Comparison of ENCODE assay signal across 8 cellular contexts in genomic region chr2:222939208-222939846, GRCh38.
DNase-seq lines count a peak whose midpoint lies in the region; ATAC-seq and TF ChIP-seq lines count a peak whose summit lies in the region.

No MANE protein-coding gene starts in this region.

- no peak overlapping the region for H3K27ac Mint-ChIP-seq in activated CD4-positive, alpha-beta memory T cell treated with anti-CD3 and anti-CD28 coated beads, Interleukin-2, amount 10 ng/mL, durations not matched to agents 7 days and 5 days
- no peak overlapping the region for H3K27ac Mint-ChIP-seq in endothelial cell (ENCODE audit: unreplicated experiment)
- H3K27ac Mint-ChIP-seq in nephron = no peak overlapping the region

- peaks cover 31% of the 10 kb centered on the region for H3K36me3 Mint-ChIP-seq in activated CD4-positive, alpha-beta memory T cell treated with anti-CD3 and anti-CD28 coated beads, Interleukin-2, amount 10 ng/mL, durations not matched to agents 7 days and 5 days (ENCODE audit: low read depth)
- H3K36me3 Mint-ChIP-seq in endothelial cell (ENCODE audit: low read depth, unreplicated experiment) = peaks cover 27% of the 10 kb centered on the region
- peaks cover 64% of the 10 kb centered on the region for H3K36me3 Mint-ChIP-seq in nephron (ENCODE audit: low read depth)

- no peak for TF ChIP-seq POLR2A in GM18505 (IDR thresholded peaks at IDR 0.05; ENCODE audit: borderline replicate concordance, extremely low read depth, insufficient read depth, insufficient read length)
- TF ChIP-seq POLR2A in vagina (IDR thresholded peaks at IDR 0.05) = no peak

- POLR2A ChIA-PET in activated CD4-positive, alpha-beta memory T cell treated with anti-CD3 and anti-CD28 coated beads, Interleukin-2, amount 10 ng/mL, durations not matched to agents 7 days and 5 days (lab: Charles Lee) = interaction anchor here (0.8 kb wide), 1 partner anchor 16 kb away, joined by 3 read pairs; no protein-coding TSS in a partner anchor

- CTCF ChIA-PET in activated CD4-positive, alpha-beta memory T cell treated with anti-CD3 and anti-CD28 coated beads, Interleukin-2, amount 10 ng/mL, durations not matched to agents 7 days and 5 days (lab: Charles Lee) = interaction anchor here (0.6 to 3.4 kb wide), 27 partner anchors 9 to 278 kb away, joined by 3 to 34 read pairs (median 6); no protein-coding TSS in a partner anchor

- H3K27me3 Mint-ChIP-seq in activated CD4-positive, alpha-beta memory T cell treated with anti-CD3 and anti-CD28 coated beads, Interleukin-2, amount 10 ng/mL, durations not matched to agents 7 days and 5 days = no peaks in the 10 kb centered on the region
- H3K27me3 Mint-ChIP-seq in endothelial cell (ENCODE audit: unreplicated experiment) = no peaks in the 10 kb centered on the region
- H3K27me3 Mint-ChIP-seq in nephron (ENCODE audit: low read depth) = no peaks in the 10 kb centered on the region

- TF ChIP-seq CTCF in AG10803 (conservative IDR thresholded peaks at IDR 0.05; ENCODE audit: low read length) (peak; percentile 82), endothelial cell (IDR thresholded peaks at IDR 0.05; ENCODE audit: unreplicated experiment) (peak; percentile 69), nephron (IDR thresholded peaks at IDR 0.05; ENCODE audit: unreplicated experiment in 3 of 3) (peak in 2 of 3 experiments; percentile 9 to 48), vagina (IDR thresholded peaks at IDR 0.05) (peak in 2 of 3 experiments; percentile 7 to 17)

- no peaks in the 10 kb centered on the region for H3K27me3 ChIP-seq in vagina

- H3K9me3 ChIP-seq in vagina = no peaks in the 10 kb centered on the region

- intact Hi-C loops in vagina (cut with DNase I) = no loop called here

- H3K9me3 Mint-ChIP-seq in activated CD4-positive, alpha-beta memory T cell treated with anti-CD3 and anti-CD28 coated beads, Interleukin-2, amount 10 ng/mL, durations not matched to agents 7 days and 5 days = peaks cover 2% of the 10 kb centered on the region
- no peaks in the 10 kb centered on the region for H3K9me3 Mint-ChIP-seq in endothelial cell (ENCODE audit: unreplicated experiment)
- peaks cover 17% of the 10 kb centered on the region for H3K9me3 Mint-ChIP-seq in nephron

- no peak overlapping the region for H3K4me3 Mint-ChIP-seq in activated CD4-positive, alpha-beta memory T cell treated with anti-CD3 and anti-CD28 coated beads, Interleukin-2, amount 10 ng/mL, durations not matched to agents 7 days and 5 days
- H3K4me3 Mint-ChIP-seq in endothelial cell (ENCODE audit: unreplicated experiment) (no peak overlapping the region), nephron (no peak overlapping the region)

- no peak overlapping the region for H3K4me3 ChIP-seq in AG10803 (ENCODE audit: low read length)
- no peak overlapping the region for H3K4me3 ChIP-seq in vagina

- peaks cover 0 to 32% of the 10 kb centered on the region in 2 donors for H3K36me3 ChIP-seq in vagina

- peaks cover 7% of the 10 kb centered on the region for H3K4me1 Mint-ChIP-seq in activated CD4-positive, alpha-beta memory T cell treated with anti-CD3 and anti-CD28 coated beads, Interleukin-2, amount 10 ng/mL, durations not matched to agents 7 days and 5 days
- H3K4me1 Mint-ChIP-seq in endothelial cell (ENCODE audit: unreplicated experiment) (peaks cover 8% of the 10 kb centered on the region), nephron (peaks cover 13% of the 10 kb centered on the region)

- H3K4me1 ChIP-seq in vagina = peaks cover 5% of the 10 kb centered on the region

- DNase-seq in AG10803 (ENCODE audit: low read depth) = peak; percentile 52
- DNase-seq in NCI-H748 treated with DMSO at 0.1 percent for 48 hours (lab: John Stamatoyannopoulos, UW) = peak; percentile 11
- peak; percentile 73 for DNase-seq in activated CD4-positive, alpha-beta memory T cell treated with anti-CD3 and anti-CD28 coated beads, Interleukin-2, amount 10 ng/mL, durations not matched to agents 7 days and 5 days
- DNase-seq in endothelial cell (ENCODE audit: low spot score) = peak; percentile 85
- DNase-seq in vagina (ENCODE audit: extremely low spot score in 2 of 2) = no peak

- ATAC-seq in GM18505 (IDR thresholded peaks at IDR 0.05; ENCODE audit: unreplicated experiment) (peak; percentile 67), HG02943 (IDR thresholded peaks at IDR 0.05; ENCODE audit: low read depth, unreplicated experiment) (peak; percentile 80)

- H3K27ac ChIP-seq in vagina = no peak overlapping the region

Comparison
In these comparisons a context has a peak if more than half of its experiments do, and no peak if none do; other contexts are left out.
1. DNase-seq: peak in AG10803 (single experiment), NCI-H748 treated with DMSO at 0.1 percent for 48 hours (single experiment), activated CD4-positive, alpha-beta memory T cell treated with anti-CD3 and anti-CD28 coated beads, Interleukin-2, amount 10 ng/mL, durations not matched to agents 7 days and 5 days (single experiment) and endothelial cell (single experiment); none in vagina (0 of 2).
2. CTCF ChIP-seq: peak in every context shown above with its lines; median percentile 82 in AG10803; 69 in endothelial cell; 28 in nephron; 12 in vagina.